In the genomic region with DNA sequence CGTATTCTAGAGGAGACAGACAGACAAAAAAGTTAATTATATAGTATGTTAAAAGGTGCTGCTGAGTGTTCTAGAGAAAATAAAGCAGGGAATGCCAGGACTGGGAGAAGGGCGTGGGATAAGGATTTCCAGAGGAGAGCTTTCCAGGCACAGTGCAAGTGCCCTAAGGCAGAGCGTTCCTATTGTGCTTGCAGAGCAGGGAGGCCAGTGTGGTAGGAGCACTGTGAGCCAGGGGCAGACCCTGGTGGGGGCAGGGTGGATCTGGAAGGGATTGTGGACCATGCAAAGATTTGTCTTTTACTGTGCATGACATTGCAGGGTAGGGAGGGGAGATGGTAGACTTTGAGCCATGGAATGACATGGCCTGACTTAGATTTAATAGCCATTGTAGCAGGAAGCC, we compare ENCODE assay signal across 36 cellular contexts. TPM values are rescaled to one million over a fixed set of nuclear protein-coding genes. Genes with fewer than 3 reads are reported as not detected.
"Had no signal": no experiment of that assay in that cellular context is flagged by ENCODE, and none has a peak within 500 bp of the region (broad histone marks: within the 10 kb centered on the region; RNA-seq: fewer than 3 reads in every experiment).

No MANE protein-coding gene starts in this region.

- H3K4me1 Mint-ChIP-seq: endodermal cell; memory B cell; mesothelial cell of epicardium; naive B cell; stimulated activated effector memory CD8-positive, alpha-beta T cell treated with anti-CD3 and anti-CD28 coated beads, Interleukin-12 subunit alpha, Interleukin-12 subunit beta, amount 100 ng/mL, for 72 hours had no signal

- H3K9me3 Mint-ChIP-seq: memory B cell; naive B cell; natural killer cell treated with Interleukin-12 subunit alpha and Interleukin-12 subunit beta and Interleukin-15 and Interleukin-18, amount 100 ng/mL, for 72 hours; stimulated activated effector memory CD8-positive, alpha-beta T cell treated with anti-CD3 and anti-CD28 coated beads, Interleukin-12 subunit alpha, Interleukin-12 subunit beta, amount 100 ng/mL, for 72 hours had no signal

- H3K4me3 ChIP-seq: dorsolateral prefrontal cortex, esophagus muscularis mucosa, gastroesophageal sphincter, heart left ventricle, hepatocyte, lung, mucosa of descending colon, neural progenitor cell, prostate gland, right atrium auricular region, smooth muscle cell, testis, tibial artery, upper lobe of left lung had no signal

- H3K27ac ChIP-seq: dorsolateral prefrontal cortex, epithelial cell of prostate, esophagus muscularis mucosa, foreskin keratinocyte, gastroesophageal sphincter, heart left ventricle, hepatocyte, neural progenitor cell, parathyroid adenoma, prostate gland, right atrium auricular region, testis, tibial artery, upper lobe of left lung had no signal

- H3K27me3 ChIP-seq: dorsolateral prefrontal cortex, esophagus muscularis mucosa, foreskin keratinocyte, gastroesophageal sphincter, heart left ventricle, hepatocyte, neural progenitor cell, right atrium auricular region, testis, tibial artery, upper lobe of left lung had no signal

- H3K27ac Mint-ChIP-seq: endodermal cell; memory B cell; mesothelial cell of epicardium; natural killer cell treated with Interleukin-12 subunit alpha and Interleukin-12 subunit beta and Interleukin-15 and Interleukin-18, amount 100 ng/mL, for 72 hours; neural progenitor cell; stimulated activated effector memory CD8-positive, alpha-beta T cell treated with anti-CD3 and anti-CD28 coated beads, Interleukin-12 subunit alpha, Interleukin-12 subunit beta, amount 100 ng/mL, for 72 hours had no signal

- ATAC-seq: foreskin keratinocyte; gastroesophageal sphincter; heart left ventricle; left lobe of liver; mucosa of descending colon; natural killer cell treated with Interleukin-12 subunit alpha and Interleukin-12 subunit beta and Interleukin-15 and Interleukin-18, amount 100 ng/mL, for 72 hours; sciatic nerve; stimulated activated effector memory CD8-positive, alpha-beta T cell treated with anti-CD3 and anti-CD28 coated beads, Interleukin-12 subunit alpha, Interleukin-12 subunit beta, amount 100 ng/mL, for 72 hours; stimulated activated naive CD8-positive, alpha-beta T cell treated with anti-CD3 and anti-CD28 coated beads, Interleukin-15, Interleukin-2, amounts not matched to agents 100 U/mL and 50 U/mL, for 24 hours had no signal

- H3K9me3 ChIP-seq: esophagus muscularis mucosa, gastroesophageal sphincter, heart left ventricle, mucosa of descending colon, prostate gland, right atrium auricular region, testis, tibial artery, upper lobe of left lung had no signal

- H3K27me3 Mint-ChIP-seq: memory B cell; naive B cell; natural killer cell treated with Interleukin-12 subunit alpha and Interleukin-12 subunit beta and Interleukin-15 and Interleukin-18, amount 100 ng/mL, for 72 hours had no signal

- DNase-seq: dorsolateral prefrontal cortex; effector CD8-positive, alpha-beta T cell; endodermal cell; foreskin keratinocyte; heart left ventricle; kidney; mucosa of descending colon; naive B cell; stimulated activated CD4-positive, alpha-beta T cell treated with anti-CD3 and anti-CD28 coated beads, Interleukin-12 subunit alpha, Interleukin-12 subunit beta, amount 100 ng/mL, for 4 hours; stimulated activated CD4-positive, alpha-beta T cell treated with anti-CD3 and anti-CD28 coated beads, Interleukin-1b, Interleukin-23, amount 100 ng/mL, for 48 hours; stimulated activated CD4-positive, alpha-beta T cell treated with anti-CD3 and anti-CD28 coated beads, Interleukin-4, amount 100 ng/mL, for 1 hour; stimulated activated naive CD8-positive, alpha-beta T cell treated with anti-CD3 and anti-CD28 coated beads, Interleukin-15, Interleukin-2, amounts not matched to agents 100 U/mL and 50 U/mL, for 24 hours; substantia nigra; testis; tibial artery; upper lobe of left lung had no signal

- H3K36me3 ChIP-seq: prostate gland had no signal

- H3K4me3 Mint-ChIP-seq: endodermal cell; memory B cell; mesothelial cell of epicardium; natural killer cell treated with Interleukin-12 subunit alpha and Interleukin-12 subunit beta and Interleukin-15 and Interleukin-18, amount 100 ng/mL, for 72 hours; neural progenitor cell; stimulated activated effector memory CD8-positive, alpha-beta T cell treated with anti-CD3 and anti-CD28 coated beads, Interleukin-12 subunit alpha, Interleukin-12 subunit beta, amount 100 ng/mL, for 72 hours had no signal

- H3K4me1 ChIP-seq: foreskin keratinocyte, parathyroid adenoma, prostate gland, right atrium auricular region, testis, upper lobe of left lung had no signal

RNA-seq across cellular contexts. Expression of gene EXOC1L, which starts 59.6 kb away (rescaled TPM):
- total RNA-seq: cerebellum; endodermal cell; esophagus muscularis mucosa; fibroblast of lung; foreskin keratinocyte; gastroesophageal sphincter; heart left ventricle; hepatocyte; kidney; left lobe of liver; liver; lung; mesothelial cell of epicardium; mucosa of descending colon; natural killer cell treated with Interleukin-12 subunit alpha and Interleukin-12 subunit beta and Interleukin-15 and Interleukin-18, amount 100 ng/mL, for 72 hours; osteoblast; prostate gland; right atrium auricular region; sciatic nerve; smooth muscle cell; upper lobe of left lung had no signal
- polyA plus RNA-seq: fibroblast of lung, foreskin keratinocyte, heart left ventricle, hepatocyte, liver, lung, smooth muscle cell had no signal
